Comparison of ENCODE assay signal across 8 cellular contexts in genomic region chr4:168325591-168325990, GRCh38. TPM values are rescaled to one million over a fixed set of nuclear protein-coding genes. Genes with fewer than 3 reads are reported as not detected.
"Had no signal": no experiment of that assay in that cellular context is flagged by ENCODE, and none has a peak within 500 bp of the region (broad histone marks: within the 10 kb centered on the region; RNA-seq: fewer than 3 reads in every experiment).

No MANE protein-coding gene starts in this region.

- H3K27ac ChIP-seq: HL-60 had no signal

- DNase-seq: H9, HCEC 1CT, KBM-7 had no signal

- H3K4me3 ChIP-seq: GM23338 had no signal

- H3K4me2 ChIP-seq: GM23338 had no signal

- H2AFZ ChIP-seq: GM23338 had no signal

- FAIRE-seq: H1, H54, HepG2 had no signal

- ATAC-seq: GM23338, HepG2 had no signal

RNA-seq across cellular contexts. Expression of gene DDX60, which starts 7.0 kb away (rescaled TPM):
- polyA plus RNA-seq: HepG2 had no signal
